Comparison of ENCODE assay signal across 2 cellular contexts in genomic region chr3:129473067-129473765, GRCh38.
A peak's percentile ranks its signal among the peaks of the same experiment; 100 is the strongest.
TF ChIP-seq lines count a peak whose summit lies in the region.

No MANE protein-coding gene starts in this region.

TF ChIP-seq in GM12878, 131 proteins besides CTCF, POLR2A, EP300 and RAD21:
- TF ChIP-seq RUNX3 (IDR thresholded peaks at IDR 0.05; ENCODE audit: low read length), result no peak

TF ChIP-seq in liver, 16 proteins besides CTCF, POLR2A, EP300 and RAD21:
- TF ChIP-seq FOXA1 (IDR thresholded peaks at IDR 0.05), result no peak
- no peak for TF ChIP-seq GABPA (IDR thresholded peaks at IDR 0.05 in 1 of 2, conservative IDR thresholded peaks at IDR 0.05 in 1 of 2)
- peak; percentile 80 for TF ChIP-seq YY1 (IDR thresholded peaks at IDR 0.05)
- TF ChIP-seq NR2F2 (IDR thresholded peaks at IDR 0.05), result no peak
- peak; percentile 61 for TF ChIP-seq SP1 (IDR thresholded peaks at IDR 0.05)
- no peak for TF ChIP-seq ATF3 (IDR thresholded peaks at IDR 0.05)
- TF ChIP-seq HNF4G (IDR thresholded peaks at IDR 0.05), result no peak
- TF ChIP-seq MAX (IDR thresholded peaks at IDR 0.05), result no peak
- peak; percentile 3 for TF ChIP-seq REST (IDR thresholded peaks at IDR 0.05)
- peak; percentile 54 to 60 for TF ChIP-seq HNF4A (conservative IDR thresholded peaks at IDR 0.05)
- TF ChIP-seq FOXA2 (IDR thresholded peaks at IDR 0.05), result peak; percentile 19
- TF ChIP-seq RXRA (IDR thresholded peaks at IDR 0.05), result peak; percentile 81 to 82
